In genomic region chr18:25786778-25787177, GRCh38 we compare ENCODE assay signal across 15 cellular contexts.
A peak's percentile ranks its signal among the peaks of the same experiment; 100 is the strongest.
DNase-seq lines count a peak whose midpoint lies in the region; ATAC-seq, FAIRE-seq and TF ChIP-seq lines count a peak whose summit lies in the region.
"Had no signal": no experiment of that assay in that cellular context is flagged by ENCODE, and none has a peak within 500 bp of the region (broad histone marks: within the 10 kb centered on the region; RNA-seq: fewer than 3 reads in every experiment).

No MANE protein-coding gene starts in this region.

- peaks cover 23% of the 10 kb centered on the region for H3K4me1 Mint-ChIP-seq in astrocyte (ENCODE audit: low read depth, unreplicated experiment)
- H3K4me1 Mint-ChIP-seq in stimulated activated naive CD8-positive, alpha-beta T cell treated with anti-CD3 and anti-CD28 coated beads, Interleukin-15, amount 100 ng/mL, for 72 hours = no peaks in the 10 kb centered on the region

- no peaks in the 10 kb centered on the region for H3K79me2 ChIP-seq in astrocyte (ENCODE audit: insufficient read depth, low read length)

- DNase-seq in HS-5 (ENCODE audit: low read depth) = peak; percentile 82
- DNase-seq in astrocyte (ENCODE audit: low read depth) = peak; percentile 91
- peak; percentile 84 for DNase-seq in glomerular visceral epithelial cell (ENCODE audit: extremely low spot score)
- no peak for DNase-seq in cerebellar cortex (ENCODE audit: low spot score)
- no peak for DNase-seq in stimulated activated naive CD8-positive, alpha-beta T cell treated with anti-CD3 and anti-CD28 coated beads, Interleukin-15, amount 100 ng/mL, for 72 hours
- DNase-seq: activated CD4-positive, alpha-beta memory T cell treated with anti-CD3 and anti-CD28 coated beads for 36 hours; activated gamma-delta T cell; colonic mucosa; gastrocnemius medialis; left colon; tibial artery had no signal

- peaks cover 2% of the 10 kb centered on the region for H3K9me3 Mint-ChIP-seq in astrocyte (ENCODE audit: unreplicated experiment)
- peaks cover 4 to 9% of the 10 kb centered on the region in 2 donors for H3K9me3 Mint-ChIP-seq in stimulated activated naive CD8-positive, alpha-beta T cell treated with anti-CD3 and anti-CD28 coated beads, Interleukin-15, amount 100 ng/mL, for 72 hours
- H3K9me3 Mint-ChIP-seq: nephron progenitor cell had no signal

- H3K36me3 Mint-ChIP-seq in astrocyte (ENCODE audit: low read depth, unreplicated experiment) = no peaks in the 10 kb centered on the region
- H3K36me3 Mint-ChIP-seq: activated CD4-positive, alpha-beta memory T cell treated with anti-CD3 and anti-CD28 coated beads for 36 hours had no signal

- peak overlapping the region; percentile 69 for H3K4me2 ChIP-seq in astrocyte (ENCODE audit: low read length)

- FAIRE-seq in astrocyte (lab: Jason Lieb, UNC) = peak; percentile 99

- peak overlapping the region; percentile 3 for H3K4me3 ChIP-seq in astrocyte (ENCODE audit: insufficient read depth, low read depth, low read length)
- H3K4me3 ChIP-seq: colonic mucosa, gastrocnemius medialis, skin epidermis, tibial artery had no signal

- no peaks in the 10 kb centered on the region for H4K20me1 ChIP-seq in astrocyte (ENCODE audit: insufficient read depth, low read length)

- peak overlapping the region; percentile 44 for H3K9ac ChIP-seq in astrocyte (ENCODE audit: low read length)

- H3K27me3 Mint-ChIP-seq in astrocyte (ENCODE audit: low read depth, unreplicated experiment) = no peaks in the 10 kb centered on the region
- peaks cover 15% of the 10 kb centered on the region for H3K27me3 Mint-ChIP-seq in stimulated activated naive CD8-positive, alpha-beta T cell treated with anti-CD3 and anti-CD28 coated beads, Interleukin-15, amount 100 ng/mL, for 72 hours
- H3K27me3 Mint-ChIP-seq: activated CD4-positive, alpha-beta memory T cell treated with anti-CD3 and anti-CD28 coated beads for 36 hours had no signal

- H3K27ac ChIP-seq in astrocyte (ENCODE audit: low read depth, low read length) = peak overlapping the region; percentile 80
- H3K27ac ChIP-seq: colonic mucosa, gastrocnemius medialis, tibial artery had no signal

- H3K9me3 ChIP-seq in astrocyte (ENCODE audit: insufficient read depth, low read depth, low read length) = no peaks in the 10 kb centered on the region
- H3K9me3 ChIP-seq: colonic mucosa, gastrocnemius medialis, tibial artery had no signal

- H3K27ac Mint-ChIP-seq in astrocyte (ENCODE audit: unreplicated experiment) = peak overlapping the region; percentile 93
- H3K27ac Mint-ChIP-seq in stimulated activated naive CD8-positive, alpha-beta T cell treated with anti-CD3 and anti-CD28 coated beads, Interleukin-15, amount 100 ng/mL, for 72 hours = no peak overlapping the region
- H3K27ac Mint-ChIP-seq: activated CD4-positive, alpha-beta memory T cell treated with anti-CD3 and anti-CD28 coated beads for 36 hours; nephron progenitor cell had no signal

- no peaks in the 10 kb centered on the region for H3K36me3 ChIP-seq in astrocyte (ENCODE audit: insufficient read depth, low read length)
- H3K36me3 ChIP-seq: colonic mucosa, gastrocnemius medialis, tibial artery had no signal

- H3K27me3 ChIP-seq in astrocyte (ENCODE audit: insufficient read depth, low read length) = no peaks in the 10 kb centered on the region
- H3K27me3 ChIP-seq: colonic mucosa, gastrocnemius medialis, tibial artery had no signal

- no peak for TF ChIP-seq CTCF in astrocyte (IDR thresholded peaks at IDR 0.05; ENCODE audit: insufficient read depth, low read depth, low read length)

- H3K4me1 ChIP-seq in astrocyte (ENCODE audit: insufficient read depth, low read length) = peaks cover 14% of the 10 kb centered on the region
- H3K4me1 ChIP-seq: colonic mucosa, gastrocnemius medialis, tibial artery had no signal

- H3K4me3 Mint-ChIP-seq in astrocyte (ENCODE audit: unreplicated experiment) = peak overlapping the region; percentile 58
- no peak overlapping the region for H3K4me3 Mint-ChIP-seq in stimulated activated naive CD8-positive, alpha-beta T cell treated with anti-CD3 and anti-CD28 coated beads, Interleukin-15, amount 100 ng/mL, for 72 hours
- H3K4me3 Mint-ChIP-seq: activated CD4-positive, alpha-beta memory T cell treated with anti-CD3 and anti-CD28 coated beads for 36 hours; nephron progenitor cell had no signal

- H2AFZ ChIP-seq in astrocyte (ENCODE audit: low read depth, low read length) = peak overlapping the region; percentile 13

- no peak for ATAC-seq in GM21528 (IDR thresholded peaks at IDR 0.05; ENCODE audit: low FRiP score, unreplicated experiment)
- ATAC-seq in stimulated activated naive CD8-positive, alpha-beta T cell treated with anti-CD3 and anti-CD28 coated beads, Interleukin-15, amount 100 ng/mL, for 72 hours = no peak
- ATAC-seq in GM21447 (IDR thresholded peaks at IDR 0.05; ENCODE audit: unreplicated experiment) = no peak
- ATAC-seq: gastrocnemius medialis, left colon had no signal

Comparison
In these comparisons a context has a peak if more than half of its experiments do, and no peak if none do; other contexts are left out.
1. DNase-seq: peak in HS-5 (single experiment), astrocyte (single experiment) and glomerular visceral epithelial cell (single experiment); none in cerebellar cortex (single experiment) and stimulated activated naive CD8-positive, alpha-beta T cell treated with anti-CD3 and anti-CD28 coated beads, Interleukin-15, amount 100 ng/mL, for 72 hours (0 of 2).